Comparison of ENCODE assay signal across 7 cellular contexts in the genomic region with DNA sequence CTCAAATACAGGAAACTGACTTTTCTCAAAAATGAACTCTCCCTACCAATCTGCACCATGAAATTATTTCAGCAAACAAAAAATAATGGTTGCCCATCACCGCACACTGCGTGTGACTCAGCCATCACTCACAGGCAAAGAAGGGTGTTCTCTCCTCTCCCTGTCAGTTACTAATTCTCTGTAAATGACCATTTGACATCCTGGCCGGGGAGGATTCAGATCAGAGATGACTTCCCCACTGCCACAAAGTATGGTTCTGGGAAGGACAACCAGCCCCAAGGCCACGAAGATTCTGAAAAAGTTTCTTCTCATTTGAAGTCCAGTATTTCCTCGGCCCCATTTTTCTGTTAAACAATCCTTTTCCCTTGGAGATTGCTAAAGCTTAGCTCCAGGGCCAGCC.
A peak's percentile ranks its signal among the peaks of the same experiment; 100 is the strongest.
DNase-seq lines count a peak whose midpoint lies in the region; ATAC-seq and TF ChIP-seq lines count a peak whose summit lies in the region.

No MANE protein-coding gene starts in this region.

- no peaks in the 10 kb centered on the region for H3K36me3 ChIP-seq in PC-9 (ENCODE audit: low read depth)
- no peaks in the 10 kb centered on the region for H3K36me3 ChIP-seq in ectodermal cell (ENCODE audit: control insufficient read depth, insufficient read depth, low read length)
- no peaks in the 10 kb centered on the region for H3K36me3 ChIP-seq in esophagus squamous epithelium
- H3K36me3 ChIP-seq in testis (ENCODE audit: low read depth, missing control alignments) = no peaks in the 10 kb centered on the region

- H3K4me1 ChIP-seq in PC-9 (replicated peaks; ENCODE audit: insufficient read depth) (peaks cover 57% of the 10 kb centered on the region), ectodermal cell (ENCODE audit: control insufficient read depth, insufficient read depth, low read length) (peaks cover 19% of the 10 kb centered on the region), esophagus squamous epithelium (peaks cover 14 to 58% (median 16%) of the 10 kb centered on the region in 3 donors), testis (no peaks in the 10 kb centered on the region)

- DNase-seq in PC-9 = peak in 1 of 2 experiments; percentile 60
- DNase-seq in stimulated activated CD8-positive, alpha-beta memory T cell treated with anti-CD3 and anti-CD28 coated beads, Interleukin-4, amount 100 ng/mL, for 48 hours = peak; percentile 69
- no peak for DNase-seq in esophagus squamous epithelium (lab: John Stamatoyannopoulos, UW)
- DNase-seq in testis = no peak

- H4K20me1 ChIP-seq in PC-9 (ENCODE audit: insufficient read depth) = no peaks in the 10 kb centered on the region

- peak overlapping the region; percentile 46 for H3K4me2 ChIP-seq in PC-9

- peaks cover 21% of the 10 kb centered on the region for H3F3A ChIP-seq in PC-9 (ENCODE audit: insufficient read depth, low read depth)

- no peaks in the 10 kb centered on the region for H3K79me2 ChIP-seq in PC-9 (ENCODE audit: low read depth)

- H3K9me3 ChIP-seq in PC-9 (ENCODE audit: insufficient read depth, low read depth) = no peaks in the 10 kb centered on the region
- H3K9me3 ChIP-seq in ectodermal cell (ENCODE audit: control insufficient read depth, low read length) = no peaks in the 10 kb centered on the region
- H3K9me3 ChIP-seq in esophagus squamous epithelium = no peaks in the 10 kb centered on the region
- no peaks in the 10 kb centered on the region for H3K9me3 ChIP-seq in testis

- POLR2A ChIA-PET in PC-9 (lab: Charles Lee; ENCODE audit: unreplicated experiment) = no interaction called here

- CTCF ChIA-PET in PC-9 (lab: Charles Lee) = no interaction called here

- no peak for TF ChIP-seq POLR2A in esophagus squamous epithelium (IDR thresholded peaks at IDR 0.05)
- TF ChIP-seq POLR2A in testis (IDR thresholded peaks at IDR 0.05) = no peak

- TF ChIP-seq CTCF in PC-9 (conservative IDR thresholded peaks at IDR 0.05) (no peak), esophagus squamous epithelium (IDR thresholded peaks at IDR 0.05) (no peak), testis (IDR thresholded peaks at IDR 0.05) (no peak)

- H3K27ac ChIP-seq in PC-9 (no peak overlapping the region), ectodermal cell (ENCODE audit: insufficient read depth, low read depth, low read length, poor library complexity, severe bottlenecking) (peak overlapping the region; percentile 6), esophagus squamous epithelium (peak overlapping the region in 2 of 4 donors; percentile 8 to 63), testis (no peak overlapping the region)

- ATAC-seq in GM19452 (IDR thresholded peaks at IDR 0.05; ENCODE audit: unreplicated experiment) = peak; percentile 20
- no peak for ATAC-seq in HG02970 (IDR thresholded peaks at IDR 0.05; ENCODE audit: low FRiP score, unreplicated experiment)

- H3K9me2 ChIP-seq in PC-9 (ENCODE audit: insufficient read depth) = no peaks in the 10 kb centered on the region

- BruUV-seq in PC-9 (replicated peaks; lab: Mats Ljungman, UMichigan) = no TSS peak

- H3K4me3 ChIP-seq in PC-9 (no peak overlapping the region), ectodermal cell (ENCODE audit: insufficient read depth, low read depth, low read length) (no peak overlapping the region), esophagus squamous epithelium (no peak overlapping the region), testis (no peak overlapping the region)

- 88 to 93% methylated on average over 5 of the region's 5 CpGs for WGBS in ectodermal cell, 2 experiments
- 47 to 71% methylated on average over 4 to 5 of the region's 5 CpGs for WGBS in esophagus squamous epithelium, 2 donors
- WGBS in testis, 2 donors = 86 to 90% methylated on average over 5 of the region's 5 CpGs

- H3K27me3 ChIP-seq in PC-9 (ENCODE audit: insufficient read depth, low read depth) (no peaks in the 10 kb centered on the region), ectodermal cell (ENCODE audit: control insufficient read depth, insufficient read depth, low read length, poor library complexity, severe bottlenecking) (no peaks in the 10 kb centered on the region), esophagus squamous epithelium (no peaks in the 10 kb centered on the region), testis (no peaks in the 10 kb centered on the region)

- intact Hi-C loops in PC-9 (cut with micrococcal nuclease; ENCODE audit: unreplicated experiment) (loop anchor here (5.0 kb wide), 1 partner anchor 100 kb away; no protein-coding TSS in a partner anchor), esophagus squamous epithelium (cut with DNase I) (no loop called here), testis (cut with DNase I; ENCODE audit: low total_unique reads) (no loop called here)

- no peak overlapping the region for H2AFZ ChIP-seq in PC-9
